Comparison of ENCODE assay signal across 20 cellular contexts in genomic region chr1:33784876-33785275, GRCh38.
DNase-seq lines count a peak whose midpoint lies in the region; ATAC-seq and TF ChIP-seq lines count a peak whose summit lies in the region.
"Had no signal": no experiment of that assay in that cellular context is flagged by ENCODE, and none has a peak within 500 bp of the region (broad histone marks: within the 10 kb centered on the region; RNA-seq: fewer than 3 reads in every experiment).

No MANE protein-coding gene starts in this region.

- DNase-seq in G401 (ENCODE audit: low spot score) (peak; percentile 88), cerebellum (ENCODE audit: low spot score) (peak; percentile 78), middle frontal gyrus (ENCODE audit: extremely low spot score, low spot score) (peak; percentile 10), superior temporal gyrus (ENCODE audit: extremely low spot score) (peak; percentile 49), smooth muscle cell (lab: John Stamatoyannopoulos, UW; ENCODE audit: unreplicated experiment) (no peak), NCI-H69 (lab: John Stamatoyannopoulos, UW) (no peak)
- DNase-seq: Caco-2; CD4-positive, CD25-positive, alpha-beta regulatory T cell; CD8-positive, alpha-beta T cell; DMS153; DND-41; GDM1; H9 had no signal

- H2AFZ ChIP-seq in smooth muscle cell (ENCODE audit: low read depth) = no peak overlapping the region
- H2AFZ ChIP-seq: GM23338 had no signal

- WGBS in smooth muscle cell (ENCODE audit: low lambda C conversion rate) = 80% methylated on average over 3 of the region's 3 CpGs

- peaks cover 50% of the 10 kb centered on the region for H3K27me3 ChIP-seq in smooth muscle cell (ENCODE audit: low read depth)
- H3K27me3 ChIP-seq: BLaER1 had no signal

- no peak for TF ChIP-seq CTCF in smooth muscle cell (IDR thresholded peaks at IDR 0.05; ENCODE audit: borderline replicate concordance, insufficient read depth, poor library complexity, severe bottlenecking)

- no peak overlapping the region for H3K9ac ChIP-seq in smooth muscle cell (ENCODE audit: low read depth)
- H3K9ac ChIP-seq: BLaER1 had no signal

- no peaks in the 10 kb centered on the region for H3K4me1 ChIP-seq in smooth muscle cell (ENCODE audit: low read depth)
- H3K4me1 ChIP-seq: Caco-2 had no signal

- no peaks in the 10 kb centered on the region for H4K20me1 ChIP-seq in smooth muscle cell (ENCODE audit: low read depth)
- H4K20me1 ChIP-seq: BLaER1 had no signal

- in situ Hi-C loops in G401 (cut with HindIII; ENCODE audit: low sequenced_read_pairs) = no loop called here

- no peaks in the 10 kb centered on the region for H3K79me2 ChIP-seq in smooth muscle cell (ENCODE audit: low read depth)

- H3K36me3 ChIP-seq in smooth muscle cell (ENCODE audit: low read depth) = no peaks in the 10 kb centered on the region
- H3K36me3 ChIP-seq: BLaER1 had no signal

- ATAC-seq in HG03159 (IDR thresholded peaks at IDR 0.05; ENCODE audit: unreplicated experiment) = no peak
- ATAC-seq: CD8-positive, alpha-beta T cell; GM12878; GM23338; HCT116 had no signal

- no peaks in the 10 kb centered on the region for H3F3A ChIP-seq in smooth muscle cell (ENCODE audit: low read depth)

- no peak overlapping the region for H3K4me3 ChIP-seq in smooth muscle cell
- H3K4me3 ChIP-seq: BLaER1, GM12878, GM23338 had no signal

- no peak overlapping the region for H3K4me2 ChIP-seq in smooth muscle cell
- H3K4me2 ChIP-seq: BLaER1, GM23338 had no signal

- H3K27ac ChIP-seq in smooth muscle cell (ENCODE audit: low read depth) = no peak overlapping the region
- H3K27ac ChIP-seq: 22Rv1, BLaER1, C4-2B had no signal

- H3K9me3 ChIP-seq in smooth muscle cell (replicated peaks; ENCODE audit: low read depth) = no peaks in the 10 kb centered on the region
- H3K9me3 ChIP-seq: BLaER1, Caco-2 had no signal

Comparison
In these comparisons a context has a peak if more than half of its experiments do, and no peak if none do; other contexts are left out.
1. DNase-seq: peak in G401 (single experiment), cerebellum (single experiment), middle frontal gyrus (single experiment) and superior temporal gyrus (single experiment); none in smooth muscle cell (single experiment) and NCI-H69 (single experiment).